In genomic region chr19:33064778-33065550, GRCh38 we compare ENCODE assay signal across 1 cellular context.
TF ChIP-seq lines count a peak whose summit lies in the region.

Gene RHPN2, minus strand, starts transcription at chr19:33064888. Its CDS starts 36 bp downstream, at chr19:33064852.

TF ChIP-seq in HepG2, 621 proteins besides CTCF, POLR2A, EP300 and RAD21 (continued from another document and continues in another):
- peak; percentile 89; the same call in 1 of the 2 replicates for TF ChIP-seq PRDM15 (CRISPR knock-in tag; IDR thresholded peaks at IDR 0.05)
- no peak for TF ChIP-seq ZNF251 (CRISPR knock-in tag; IDR thresholded peaks at IDR 0.05)
- no peak for TF ChIP-seq ZNF20 (CRISPR knock-in tag; IDR thresholded peaks at IDR 0.05)
- no peak for TF ChIP-seq PCBP2 (optimal IDR thresholded peaks at IDR 0.05; ENCODE audit: low read depth, low read length, poor library complexity, severe bottlenecking)
- TF ChIP-seq ELF1 (CRISPR knock-in tag; IDR thresholded peaks at IDR 0.05), result no peak
- no peak; the same call in 1 of the 2 replicates for TF ChIP-seq ZNF784 (CRISPR knock-in tag; IDR thresholded peaks at IDR 0.05; ENCODE audit: borderline replicate concordance)
- TF ChIP-seq ZBTB33 (CRISPR knock-in tag; IDR thresholded peaks at IDR 0.05), result peak; percentile 90
- TF ChIP-seq HDAC2 (CRISPR knock-in tag; IDR thresholded peaks at IDR 0.05), result peak; percentile 35; the same call in 1 of the 2 replicates
- no peak for TF ChIP-seq BRF2 (CRISPR knock-in tag; IDR thresholded peaks at IDR 0.05)
- TF ChIP-seq NR3C1 (CRISPR knock-in tag; IDR thresholded peaks at IDR 0.05), result no peak
- TF ChIP-seq MAX (IDR thresholded peaks at IDR 0.05), result 0 out of 2 replicates have a peak, but pooled peaks have one; percentile 48
- TF ChIP-seq ZNF678 (CRISPR knock-in tag; IDR thresholded peaks at IDR 0.05), result no peak
- no peak for TF ChIP-seq ZNF546 (CRISPR knock-in tag; conservative IDR thresholded peaks at IDR 0.05)
- no peak for TF ChIP-seq ZNF354B (CRISPR knock-in tag; IDR thresholded peaks at IDR 0.05)
- no peak for TF ChIP-seq RFXAP (CRISPR knock-in tag; IDR thresholded peaks at IDR 0.05; ENCODE audit: borderline replicate concordance)
- no peak for TF ChIP-seq MIER2 (CRISPR knock-in tag; IDR thresholded peaks at IDR 0.05)
- no peak for TF ChIP-seq ZNF550 (CRISPR knock-in tag; IDR thresholded peaks at IDR 0.05; ENCODE audit: borderline replicate concordance)
- TF ChIP-seq ZNF569 (CRISPR knock-in tag; IDR thresholded peaks at IDR 0.05; ENCODE audit: borderline replicate concordance), result no peak
- peak; percentile 37; the same call in 1 of the 2 replicates for TF ChIP-seq BCL6 (CRISPR knock-in tag; IDR thresholded peaks at IDR 0.05)
- TF ChIP-seq ZNF800 (CRISPR knock-in tag; IDR thresholded peaks at IDR 0.05), result peak; percentile 93
- TF ChIP-seq TFDP1 (CRISPR knock-in tag; IDR thresholded peaks at IDR 0.05; ENCODE audit: borderline replicate concordance), result peak; percentile 61; the same call in 1 of the 2 replicates
- no peak for TF ChIP-seq FOXP1 (IDR thresholded peaks at IDR 0.05)
- TF ChIP-seq FOXP1 (CRISPR knock-in tag; IDR thresholded peaks at IDR 0.05), result no peak
- TF ChIP-seq ZSCAN31 (CRISPR knock-in tag; IDR thresholded peaks at IDR 0.05; ENCODE audit: low read depth), result no peak
- no peak for TF ChIP-seq PAWR (CRISPR knock-in tag; IDR thresholded peaks at IDR 0.05; ENCODE audit: borderline replicate concordance)
- no peak for TF ChIP-seq TCF12 (IDR thresholded peaks at IDR 0.05)
- peak; percentile 59; the same call in 1 of the 2 replicates for TF ChIP-seq TCF12 (CRISPR knock-in tag; IDR thresholded peaks at IDR 0.05)
- TF ChIP-seq ZNF446 (CRISPR knock-in tag; IDR thresholded peaks at IDR 0.05), result no peak
- no peak for TF ChIP-seq ONECUT2 (CRISPR knock-in tag; IDR thresholded peaks at IDR 0.05)
- TF ChIP-seq MNT (IDR thresholded peaks at IDR 0.05), result no peak
- no peak for TF ChIP-seq ZNF337 (CRISPR knock-in tag; IDR thresholded peaks at IDR 0.05; ENCODE audit: borderline replicate concordance, low read depth)
- no peak for TF ChIP-seq NFYC (CRISPR knock-in tag; IDR thresholded peaks at IDR 0.05)
- TF ChIP-seq CSRNP2 (CRISPR knock-in tag; conservative IDR thresholded peaks at IDR 0.05; ENCODE audit: low read depth), result no peak; the same call in 1 of the 2 replicates
- TF ChIP-seq ZNF839 (CRISPR knock-in tag; IDR thresholded peaks at IDR 0.05; ENCODE audit: borderline replicate concordance), result 0 out of 2 replicates have a peak, but pooled peaks have one; percentile 66
- TF ChIP-seq CREB3 (CRISPR knock-in tag; IDR thresholded peaks at IDR 0.05), result no peak
- TF ChIP-seq TBX2 (CRISPR knock-in tag; IDR thresholded peaks at IDR 0.05; ENCODE audit: borderline replicate concordance), result peak; percentile 28; the same call in 1 of the 2 replicates
- no peak for TF ChIP-seq ZFP36L1 (CRISPR knock-in tag; IDR thresholded peaks at IDR 0.05)
- TF ChIP-seq GTF2F1 (IDR thresholded peaks at IDR 0.05; ENCODE audit: low read length), result no peak
- TF ChIP-seq FOSL1 (CRISPR knock-in tag; IDR thresholded peaks at IDR 0.05; ENCODE audit: borderline replicate concordance), result no peak
- no peak for TF ChIP-seq ZNF816 (CRISPR knock-in tag; IDR thresholded peaks at IDR 0.05; ENCODE audit: borderline replicate concordance)
- TF ChIP-seq GATAD1 (CRISPR knock-in tag; IDR thresholded peaks at IDR 0.05), result no peak
- no peak for TF ChIP-seq POGZ (CRISPR knock-in tag; IDR thresholded peaks at IDR 0.05)
- TF ChIP-seq ZBTB21 (CRISPR knock-in tag; IDR thresholded peaks at IDR 0.05), result no peak
- TF ChIP-seq CBFB (CRISPR knock-in tag; IDR thresholded peaks at IDR 0.05), result 0 out of 2 replicates have a peak, but pooled peaks have one; percentile 56
- no peak for TF ChIP-seq ZNF644 (CRISPR knock-in tag; IDR thresholded peaks at IDR 0.05; ENCODE audit: low read depth)
- TF ChIP-seq SKIL (CRISPR knock-in tag; IDR thresholded peaks at IDR 0.05; ENCODE audit: borderline replicate concordance), result no peak
- no peak for TF ChIP-seq ZNF430 (CRISPR knock-in tag; IDR thresholded peaks at IDR 0.05)
- TF ChIP-seq CREM (IDR thresholded peaks at IDR 0.05), result no peak
- no peak for TF ChIP-seq CREM (CRISPR knock-in tag; IDR thresholded peaks at IDR 0.05)
- TF ChIP-seq MAFF (IDR thresholded peaks at IDR 0.05; ENCODE audit: low read depth, low read length), result no peak
- TF ChIP-seq RBAK (CRISPR knock-in tag; IDR thresholded peaks at IDR 0.05), result no peak
- peak; percentile 40 for TF ChIP-seq MED1 (CRISPR knock-in tag; IDR thresholded peaks at IDR 0.05)
